Comparison of ENCODE assay signal across 17 cellular contexts in the genomic region with DNA sequence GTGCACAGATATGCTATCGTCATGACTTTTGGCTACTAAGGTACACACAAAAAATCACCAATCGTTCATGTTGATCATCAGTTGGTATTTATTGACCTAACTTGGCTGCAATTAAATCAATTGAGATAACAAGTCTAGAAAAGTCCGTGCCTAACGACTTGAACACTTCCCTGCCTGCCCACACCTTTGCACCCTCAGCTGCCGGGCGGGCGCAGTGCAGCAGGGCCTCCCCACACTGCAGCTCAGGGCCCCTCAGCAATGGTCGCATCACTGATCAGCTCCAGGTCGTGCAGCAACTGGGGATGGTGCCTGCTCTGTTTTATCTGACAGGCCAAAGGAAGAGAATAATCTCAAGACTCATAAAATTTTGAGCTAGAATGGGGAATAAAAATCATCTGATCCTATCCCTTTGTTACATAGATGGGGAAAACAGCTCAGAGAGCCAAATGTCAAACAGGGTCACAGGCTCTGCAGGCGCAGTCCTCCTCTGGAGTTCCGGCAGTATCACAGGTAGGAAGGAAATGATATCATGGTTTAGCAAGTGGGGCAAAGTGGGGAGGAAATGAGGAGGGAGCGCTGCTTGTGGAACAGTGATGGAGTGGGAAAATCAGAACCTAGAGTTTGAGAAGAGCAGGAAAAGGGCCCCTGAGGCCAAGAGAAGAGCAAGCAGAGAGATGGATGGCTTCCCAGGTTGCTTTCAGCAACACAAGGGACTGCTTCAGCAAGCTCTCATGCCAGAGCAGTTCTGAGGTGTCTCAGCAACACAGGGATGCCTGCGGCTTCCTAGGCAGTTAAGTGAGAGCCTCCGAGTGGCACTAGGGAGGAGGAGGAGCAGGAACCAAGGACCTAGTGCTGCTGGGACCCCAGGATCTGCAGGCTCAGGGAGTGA. TPM values are rescaled to one million over a fixed set of nuclear protein-coding genes. Genes with fewer than 3 reads are reported as not detected.
DNase-seq lines count a peak whose midpoint lies in the region; ATAC-seq, FAIRE-seq and TF ChIP-seq lines count a peak whose summit lies in the region.
"Had no signal": no experiment of that assay in that cellular context is flagged by ENCODE, and none has a peak within 500 bp of the region (broad histone marks: within the 10 kb centered on the region; RNA-seq: fewer than 3 reads in every experiment).

No MANE protein-coding gene starts in this region.

- H3K9ac ChIP-seq in IMR-90 (ENCODE audit: low read depth, low read length) (peak overlapping the region; percentile 9; the same call in 1 of the 2 replicates), endothelial cell of umbilical vein (replicated peaks; ENCODE audit: extremely low read depth, insufficient read depth, low read length) (no peak overlapping the region)

- TF ChIP-seq CTCF in IMR-90 (conservative IDR thresholded peaks at IDR 0.05; ENCODE audit: low read depth, low read length) = no peak
- no peak for TF ChIP-seq CTCF in endothelial cell of umbilical vein (IDR thresholded peaks at IDR 0.05; ENCODE audit: extremely low read depth in 1 of 2, insufficient read depth in 1 of 2, low read depth in 1 of 2, low read length in 2 of 2)
- TF ChIP-seq CTCF in sigmoid colon (IDR thresholded peaks at IDR 0.05) = no peak
- TF ChIP-seq CTCF in hepatocyte (IDR thresholded peaks at IDR 0.05; ENCODE audit: poor library complexity) = no peak

- no peak for TF ChIP-seq RAD21 in IMR-90 (IDR thresholded peaks at IDR 0.05; ENCODE audit: low read length)

- peaks cover 57% of the 10 kb centered on the region for H3K79me2 ChIP-seq in endothelial cell of umbilical vein (ENCODE audit: control insufficient read depth, insufficient read depth, low read length)
- peaks cover 11% of the 10 kb centered on the region for H3K79me2 ChIP-seq in hepatocyte

- H3K4me3 ChIP-seq in IMR-90 (ENCODE audit: insufficient read depth, low read depth, low read length) (no peak overlapping the region), endothelial cell of umbilical vein (replicated peaks in 1 of 3; ENCODE audit: insufficient read depth in 1 of 3, low read depth in 1 of 3, low read length in 3 of 3) (no peak overlapping the region), sigmoid colon (no peak overlapping the region), hepatocyte (no peak overlapping the region)
- H3K4me3 ChIP-seq: ovary, smooth muscle cell, tibial artery had no signal

- no peak overlapping the region for H3K4me2 ChIP-seq in IMR-90 (ENCODE audit: low read depth, low read length)
- H3K4me2 ChIP-seq in endothelial cell of umbilical vein (ENCODE audit: insufficient read depth, low read length) = peak overlapping the region; percentile 14
- no peak overlapping the region for H3K4me2 ChIP-seq in hepatocyte
- H3K4me2 ChIP-seq: smooth muscle cell had no signal

- no peaks in the 10 kb centered on the region for H3K9me3 Mint-ChIP-seq in activated CD4-positive, alpha-beta T cell treated with anti-CD3 and anti-CD28 coated beads, Interleukin-2, amount 10 ng/mL, durations not matched to agents 24 days and 14 days
- H3K9me3 Mint-ChIP-seq: activated naive CD8-positive, alpha-beta T cell treated with anti-CD3 and anti-CD28 coated beads for 36 hours had no signal

- H4K20me1 ChIP-seq in IMR-90 (ENCODE audit: insufficient read depth, low read length) (peaks cover 52% of the 10 kb centered on the region), endothelial cell of umbilical vein (replicated peaks; ENCODE audit: control insufficient read depth, extremely low read depth, insufficient read depth, low read length) (no peaks in the 10 kb centered on the region), hepatocyte (ENCODE audit: insufficient read depth, poor library complexity, severe bottlenecking) (no peaks in the 10 kb centered on the region)

- H2BK5ac ChIP-seq in IMR-90 (ENCODE audit: low read depth, low read length, poor library complexity, severe bottlenecking) = no peak overlapping the region

- no peak for TF ChIP-seq EP300 in sigmoid colon (IDR thresholded peaks at IDR 0.05)

- H3K27ac Mint-ChIP-seq in activated CD4-positive, alpha-beta T cell treated with anti-CD3 and anti-CD28 coated beads, Interleukin-2, amount 10 ng/mL, durations not matched to agents 24 days and 14 days = peak overlapping the region; percentile 10
- H3K27ac Mint-ChIP-seq: activated naive CD8-positive, alpha-beta T cell treated with anti-CD3 and anti-CD28 coated beads for 36 hours had no signal

- H3K9me2 ChIP-seq in hepatocyte (replicated peaks; ENCODE audit: insufficient read depth) = no peaks in the 10 kb centered on the region

- H4K5ac ChIP-seq in IMR-90 (ENCODE audit: low read depth, low read length) = no peak overlapping the region

- H3K56ac ChIP-seq in IMR-90 (ENCODE audit: extremely low read depth, insufficient read depth, low read length) = no peak overlapping the region

- BruUV-seq in IMR-90 (replicated peaks; lab: Mats Ljungman, UMichigan) = no TSS peak
- BruUV-seq in endothelial cell of umbilical vein (replicated peaks; lab: Mats Ljungman, UMichigan) = no TSS peak

- POLR2A ChIA-PET in IMR-90 (lab: Charles Lee; ENCODE audit: unreplicated experiment) (no interaction called here), endothelial cell of umbilical vein (lab: Charles Lee) (no interaction called here)

- WGBS in IMR-90 (ENCODE audit: extremely low coverage in 2 of 2, insufficient read length in 1 of 2), 2 experiments = 100% methylated on average over 4 of the region's 14 CpGs; no CpG with 5 or more reads in 1 of the 2 experiments
- WGBS in sigmoid colon, 2 donors = 37 to 80% methylated on average over 14 of the region's 14 CpGs
- WGBS in hepatocyte (ENCODE audit: low lambda C conversion rate, missing lambda C conversion rate) = 78% methylated on average over 14 of the region's 14 CpGs

- no peak overlapping the region for H2BK15ac ChIP-seq in IMR-90 (ENCODE audit: low read depth, low read length)

- no peak overlapping the region for H3K4ac ChIP-seq in IMR-90 (ENCODE audit: low read depth, low read length)

- H2BK20ac ChIP-seq in IMR-90 (ENCODE audit: low read depth, low read length) = no peak overlapping the region

- H3K4me1 Mint-ChIP-seq in activated CD4-positive, alpha-beta T cell treated with anti-CD3 and anti-CD28 coated beads, Interleukin-2, amount 10 ng/mL, durations not matched to agents 24 days and 14 days = peaks cover 26% of the 10 kb centered on the region

- H3K9me3 ChIP-seq in IMR-90 (ENCODE audit: control insufficient read depth, insufficient read depth, low read length) = no peaks in the 10 kb centered on the region
- no peaks in the 10 kb centered on the region for H3K9me3 ChIP-seq in endothelial cell of umbilical vein (replicated peaks; ENCODE audit: control insufficient read depth, insufficient read depth, low read length)
- no peaks in the 10 kb centered on the region for H3K9me3 ChIP-seq in sigmoid colon
- H3K9me3 ChIP-seq in hepatocyte (ENCODE audit: low read depth) = no peaks in the 10 kb centered on the region
- H3K9me3 ChIP-seq: ovary, tibial artery had no signal

- H3K36me3 ChIP-seq in IMR-90 (ENCODE audit: control insufficient read depth, insufficient read depth, low read length) = peaks cover 13% of the 10 kb centered on the region
- peaks cover 6 to 13% of the 10 kb centered on the region in 2 experiments for H3K36me3 ChIP-seq in endothelial cell of umbilical vein (ENCODE audit: control insufficient read depth in 2 of 2, extremely low read depth in 1 of 2, insufficient read depth in 2 of 2, low read length in 2 of 2)
- peaks cover 0 to 1% (median 0%) of the 10 kb centered on the region in 4 donors for H3K36me3 ChIP-seq in sigmoid colon
- H3K36me3 ChIP-seq in hepatocyte (replicated peaks; ENCODE audit: insufficient read depth, low read depth) = no peaks in the 10 kb centered on the region
- H3K36me3 ChIP-seq: ovary had no signal

- no peak overlapping the region for H3K27ac ChIP-seq in IMR-90 (ENCODE audit: insufficient read depth, low read length)
- peak overlapping the region; percentile 15 for H3K27ac ChIP-seq in endothelial cell of umbilical vein (ENCODE audit: insufficient read depth, low read depth, low read length)
- H3K27ac ChIP-seq in sigmoid colon = peak overlapping the region in 3 of 4 donors; percentile 24 to 64 (median 64)
- H3K27ac ChIP-seq in hepatocyte = no peak overlapping the region
- H3K27ac ChIP-seq: ovary, tibial artery had no signal

- H2AK5ac ChIP-seq in IMR-90 (ENCODE audit: low read depth, low read length) = no peak overlapping the region

- no peak overlapping the region for H3K23ac ChIP-seq in IMR-90 (ENCODE audit: low read depth, low read length)

- H3K27me3 ChIP-seq in IMR-90 (ENCODE audit: control insufficient read depth, insufficient read depth, low read length) = no peaks in the 10 kb centered on the region
- H3K27me3 ChIP-seq in endothelial cell of umbilical vein (ENCODE audit: control insufficient read depth in 2 of 2, insufficient read depth in 2 of 2, low read length in 2 of 2) = no peaks in the 10 kb centered on the region
- H3K27me3 ChIP-seq in sigmoid colon = no peaks in the 10 kb centered on the region
- H3K27me3 ChIP-seq in hepatocyte = no peaks in the 10 kb centered on the region
- H3K27me3 ChIP-seq: ovary, tibial artery had no signal

- dilution Hi-C loops in IMR-90 (cut with HindIII; ENCODE audit: low sequenced_read_pairs, unreplicated experiment) = no loop called here
- dilution Hi-C loops in endothelial cell of umbilical vein (cut with MboI; ENCODE audit: extremely low pct_ligation_motif_present, low sequenced_read_pairs) = no loop called here

- TF ChIP-seq POLR2A in IMR-90 (IDR thresholded peaks at IDR 0.05; ENCODE audit: low read depth, low read length) (no peak), endothelial cell of umbilical vein (IDR thresholded peaks at IDR 0.05; ENCODE audit: low read depth, low read length) (no peak), sigmoid colon (IDR thresholded peaks at IDR 0.05) (no peak)

- H3K18ac ChIP-seq in IMR-90 (ENCODE audit: low read depth, low read length) = no peak overlapping the region

- H3K4me3 Mint-ChIP-seq in activated CD4-positive, alpha-beta T cell treated with anti-CD3 and anti-CD28 coated beads, Interleukin-2, amount 10 ng/mL, durations not matched to agents 24 days and 14 days = no peak overlapping the region
- H3K4me3 Mint-ChIP-seq: activated naive CD8-positive, alpha-beta T cell treated with anti-CD3 and anti-CD28 coated beads for 36 hours had no signal

- in situ Hi-C loops in IMR-90 (cut with MboI; ENCODE audit: low sequenced_read_pairs) = no loop called here

- H2AFZ ChIP-seq in IMR-90 (replicated peaks; ENCODE audit: low read length, poor library complexity) (no peak overlapping the region), endothelial cell of umbilical vein (ENCODE audit: low read depth, low read length) (no peak overlapping the region), hepatocyte (no peak overlapping the region)

- peak; percentile 74 for FAIRE-seq in endothelial cell of umbilical vein (lab: Jason Lieb, UNC)

- peaks cover 20% of the 10 kb centered on the region; the same call in 1 of the 2 replicates for H3K9me1 ChIP-seq in IMR-90 (ENCODE audit: insufficient read depth, low read length)
- H3K9me1 ChIP-seq in endothelial cell of umbilical vein (replicated peaks; ENCODE audit: control insufficient read depth, extremely low read depth, insufficient read depth, low read length) = no peaks in the 10 kb centered on the region

- H4K8ac ChIP-seq in IMR-90 (ENCODE audit: low read depth in 2 of 2, low read length in 2 of 2) = no peak overlapping the region

- H2AK9ac ChIP-seq in IMR-90 (replicated peaks; ENCODE audit: low read depth, low read length, poor library complexity) = no peak overlapping the region

- intact Hi-C loops in activated CD4-positive, alpha-beta T cell treated with anti-CD3 and anti-CD28 coated beads, Interleukin-2, amount 10 ng/mL, durations not matched to agents 24 days and 14 days (cut with micrococcal nuclease) = no loop called here
- intact Hi-C loops in IMR-90 (cut with micrococcal nuclease) (no loop called here), endothelial cell of umbilical vein (cut with micrococcal nuclease) (loop anchor here (1.0 to 2.0 kb wide), 2 partner anchors 9 to 57 kb away; partner anchors contain the start of gene SLC7A1), sigmoid colon (cut with DNase I) (no loop called here)

- CTCF ChIA-PET in IMR-90 (lab: Yijun Ruan, JAX) = no interaction called here
- CTCF ChIA-PET in endothelial cell of umbilical vein (lab: Charles Lee) = interaction anchor here (1.0 to 1.5 kb wide), 7 partner anchors 10 to 170 kb away, joined by 3 to 7 read pairs (median 3); no protein-coding TSS in a partner anchor

- DNase-seq in activated CD4-positive, alpha-beta T cell treated with anti-CD3 and anti-CD28 coated beads, Interleukin-2, amount 10 ng/mL, durations not matched to agents 24 days and 14 days = no peak
- no peak for DNase-seq in activated CD4-positive, alpha-beta T cell treated with anti-CD3 and anti-CD28 coated beads, Interleukin-2, amount 50 U/mL, for 4 hours
- no peak for DNase-seq in IMR-90
- DNase-seq in endothelial cell of umbilical vein (ENCODE audit: low read depth, low spot score) = peak; percentile 26
- DNase-seq in sigmoid colon = no peak
- DNase-seq in hepatocyte (ENCODE audit: low spot score) = no peak
- DNase-seq: 8988T; activated naive CD8-positive, alpha-beta T cell treated with anti-CD3 and anti-CD28 coated beads for 36 hours; effector memory CD4-positive, alpha-beta T cell; KBM-7; NCI-H2081 treated with DMSO at 0.1 percent for 48 hours; NCI-H748 treated with DMSO at 0.1 percent for 48 hours; ovary; tibial artery had no signal

- no peak overlapping the region for H4K91ac ChIP-seq in IMR-90 (ENCODE audit: insufficient read depth, low read depth, low read length)

- no peak overlapping the region for H2BK120ac ChIP-seq in IMR-90 (ENCODE audit: low read depth, low read length)

- no peak for ATAC-seq in IMR-90 (ENCODE audit: low read depth)
- no peak for ATAC-seq in GM18858 (IDR thresholded peaks at IDR 0.05; ENCODE audit: unreplicated experiment)
- no peak for ATAC-seq in GM19467 (IDR thresholded peaks at IDR 0.05; ENCODE audit: unreplicated experiment)

- H3K79me1 ChIP-seq in IMR-90 (ENCODE audit: low read depth in 1 of 2, low read length in 2 of 2) = peaks cover 54 to 80% of the 10 kb centered on the region in 2 experiments

- H3K4me1 ChIP-seq in IMR-90 (ENCODE audit: control insufficient read depth, insufficient read depth, low read length) = peaks cover 3% of the 10 kb centered on the region; the same call in 1 of the 2 replicates
- H3K4me1 ChIP-seq in endothelial cell of umbilical vein (ENCODE audit: control insufficient read depth, extremely low read depth, insufficient read depth, low read length) = peaks cover 21% of the 10 kb centered on the region
- H3K4me1 ChIP-seq in sigmoid colon = peaks cover 0 to 34% (median 27%) of the 10 kb centered on the region in 4 donors
- H3K4me1 ChIP-seq in hepatocyte (ENCODE audit: insufficient read depth) = no peaks in the 10 kb centered on the region
- H3K4me1 ChIP-seq: tibial artery had no signal

- H3K27me3 Mint-ChIP-seq in activated CD4-positive, alpha-beta T cell treated with anti-CD3 and anti-CD28 coated beads, Interleukin-2, amount 10 ng/mL, durations not matched to agents 24 days and 14 days = no peaks in the 10 kb centered on the region
- H3K27me3 Mint-ChIP-seq: activated naive CD8-positive, alpha-beta T cell treated with anti-CD3 and anti-CD28 coated beads for 36 hours had no signal

- H3K36me3 Mint-ChIP-seq in activated CD4-positive, alpha-beta T cell treated with anti-CD3 and anti-CD28 coated beads, Interleukin-2, amount 10 ng/mL, durations not matched to agents 24 days and 14 days (ENCODE audit: low read depth) = peaks cover 37% of the 10 kb centered on the region

- H3K14ac ChIP-seq in IMR-90 (replicated peaks; ENCODE audit: low read depth, low read length) = no peak overlapping the region

RNA-seq across cellular contexts. Expression of gene SLC7A1, which starts 57.5 kb away (rescaled TPM):
- 137 and 138 TPM in 2 replicates for total RNA-seq in activated CD4-positive, alpha-beta T cell treated with anti-CD3 and anti-CD28 coated beads, Interleukin-2, amount 10 ng/mL, durations not matched to agents 24 days and 14 days
- total RNA-seq in IMR-90 (2012; rRNA removed) (9.7 and 10.3 TPM in 2 replicates), endothelial cell of umbilical vein (79.3 and 81.2 TPM in 2 replicates), sigmoid colon (10 to 100 TPM; 11.8 to 21.3 (median 15.9) TPM), hepatocyte (10.8 and 16.2 TPM in 2 replicates)
- polyA plus RNA-seq in IMR-90 (2012; rRNA removed) (20.4 and 22.3 TPM in 2 replicates), endothelial cell of umbilical vein (18.8 and 21.0 TPM in 2 replicates), sigmoid colon (10 to 100 TPM in 1 of 3 donors, 1 to 10 TPM in 2; 2.4 to 25.6 (median 3.5) TPM), hepatocyte (9.8 and 10.1 TPM in 2 replicates)
- 10.1 and 16.9 TPM in 2 replicates for polyA plus RNA-seq in IMR-90 (2012; cell fraction: cytosol; rRNA removed)
- 25.5 and 27.8 TPM in 2 replicates for polyA plus RNA-seq in IMR-90 (2012; cell fraction: nucleus; rRNA removed; ENCODE audit: low replicate concordance)
- polyA plus RNA-seq in endothelial cell of umbilical vein (2011; cell fraction: cytosol; rRNA removed) = 17.3 and 17.6 TPM in 2 replicates
- 30.4 and 31.7 TPM in 2 replicates for polyA plus RNA-seq in endothelial cell of umbilical vein (2011; cell fraction: nucleus; rRNA removed)
- 32.8 and 37.7 TPM in 2 replicates for polyA plus RNA-seq in endothelial cell of umbilical vein (2012)
- polyA minus RNA-seq in endothelial cell of umbilical vein = 48.2 and 64.0 TPM in 2 replicates
- polyA minus RNA-seq in endothelial cell of umbilical vein (2011; cell fraction: cytosol; rRNA and poly(A)+ RNA removed) = 25.9 TPM
- polyA minus RNA-seq in endothelial cell of umbilical vein (2011; cell fraction: nucleus; rRNA and poly(A)+ RNA removed) = 38.5 and 56.9 TPM in 2 replicates

Comparison
In these comparisons a context has a peak if more than half of its experiments do, and no peak if none do; other contexts are left out.
1. H3K27ac ChIP-seq: peak in endothelial cell of umbilical vein (single experiment) and sigmoid colon (3 of 4); none in IMR-90 (single experiment) and hepatocyte (single experiment).